ENCODE assay signal across 1 cellular context in genomic region chr20:37285664-37286374, GRCh38.
TF ChIP-seq lines count a peak whose summit lies in the region.

No MANE protein-coding gene starts in this region.

TF ChIP-seq in HepG2, 621 proteins besides CTCF, POLR2A, EP300 and RAD21 (continued from another document and continues in another):
- TF ChIP-seq THAP9 (CRISPR knock-in tag; IDR thresholded peaks at IDR 0.05; ENCODE audit: borderline replicate concordance), result no peak
- TF ChIP-seq HNRNPK (IDR thresholded peaks at IDR 0.05; ENCODE audit: low read depth, low read length, poor library complexity, severe bottlenecking), result no peak
- TF ChIP-seq ISL2 (CRISPR knock-in tag; IDR thresholded peaks at IDR 0.05), result peak; percentile 38; the same call in 1 of the 2 replicates
- TF ChIP-seq RNF219 (CRISPR knock-in tag; IDR thresholded peaks at IDR 0.05), result no peak
- peak; percentile 85 for TF ChIP-seq FOXJ3 (CRISPR knock-in tag; IDR thresholded peaks at IDR 0.05; ENCODE audit: borderline replicate concordance)
- no peak for TF ChIP-seq ZNF577 (CRISPR knock-in tag; IDR thresholded peaks at IDR 0.05; ENCODE audit: borderline replicate concordance, low read depth)
- TF ChIP-seq SMAD1 (CRISPR knock-in tag; IDR thresholded peaks at IDR 0.05; ENCODE audit: borderline replicate concordance, low read depth), result no peak
- no peak; the same call in 1 of the 2 replicates for TF ChIP-seq SUZ12 (IDR thresholded peaks at IDR 0.05; ENCODE audit: low read depth, low read length)
- no peak for TF ChIP-seq ZNF143 (CRISPR knock-in tag; IDR thresholded peaks at IDR 0.05)
- TF ChIP-seq ZNF431 (CRISPR knock-in tag; IDR thresholded peaks at IDR 0.05; ENCODE audit: borderline replicate concordance, low read depth), result no peak
- no peak for TF ChIP-seq ZUFSP (CRISPR knock-in tag; IDR thresholded peaks at IDR 0.05; ENCODE audit: borderline replicate concordance)
- TF ChIP-seq NFKB2 (CRISPR knock-in tag; IDR thresholded peaks at IDR 0.05; ENCODE audit: borderline replicate concordance), result no peak
- no peak for TF ChIP-seq ZBTB39 (CRISPR knock-in tag; IDR thresholded peaks at IDR 0.05)
- no peak for TF ChIP-seq KIAA2018 (CRISPR knock-in tag; IDR thresholded peaks at IDR 0.05; ENCODE audit: borderline replicate concordance)
- TF ChIP-seq BCL3 (CRISPR knock-in tag; IDR thresholded peaks at IDR 0.05), result no peak; the same call in 1 of the 2 replicates
- peak; percentile 52; the same call in 1 of the 2 replicates for TF ChIP-seq ZNF749 (CRISPR knock-in tag; IDR thresholded peaks at IDR 0.05; ENCODE audit: borderline replicate concordance)
- peak; percentile 57; the same call in 1 of the 2 replicates for TF ChIP-seq NCOA2 (CRISPR knock-in tag; IDR thresholded peaks at IDR 0.05)
- peak; percentile 96 for TF ChIP-seq SALL1 (CRISPR knock-in tag; IDR thresholded peaks at IDR 0.05)
- no peak for TF ChIP-seq HOMEZ (CRISPR knock-in tag; IDR thresholded peaks at IDR 0.05; ENCODE audit: low read depth)
- TF ChIP-seq MLXIP (CRISPR knock-in tag; IDR thresholded peaks at IDR 0.05; ENCODE audit: borderline replicate concordance), result peak; percentile 92; the same call in 1 of the 2 replicates
- peak; percentile 34; the same call in 1 of the 2 replicates for TF ChIP-seq ZNF788 (CRISPR knock-in tag; IDR thresholded peaks at IDR 0.05; ENCODE audit: borderline replicate concordance)
- TF ChIP-seq HDAC2 (CRISPR knock-in tag; IDR thresholded peaks at IDR 0.05), result peak; percentile 93
- no peak for TF ChIP-seq ZKSCAN5 (CRISPR knock-in tag; IDR thresholded peaks at IDR 0.05)
- TF ChIP-seq HOXD1 (CRISPR knock-in tag; IDR thresholded peaks at IDR 0.05), result peak; percentile 38; the same call in 1 of the 2 replicates
- TF ChIP-seq NONO (IDR thresholded peaks at IDR 0.05), result no peak
- peak; percentile 84 for TF ChIP-seq NONO (CRISPR knock-in tag; conservative IDR thresholded peaks at IDR 0.05)
- no peak for TF ChIP-seq TAF15 (IDR thresholded peaks at IDR 0.05; ENCODE audit: low read depth, low read length, poor library complexity, severe bottlenecking)
